In the genomic region with DNA sequence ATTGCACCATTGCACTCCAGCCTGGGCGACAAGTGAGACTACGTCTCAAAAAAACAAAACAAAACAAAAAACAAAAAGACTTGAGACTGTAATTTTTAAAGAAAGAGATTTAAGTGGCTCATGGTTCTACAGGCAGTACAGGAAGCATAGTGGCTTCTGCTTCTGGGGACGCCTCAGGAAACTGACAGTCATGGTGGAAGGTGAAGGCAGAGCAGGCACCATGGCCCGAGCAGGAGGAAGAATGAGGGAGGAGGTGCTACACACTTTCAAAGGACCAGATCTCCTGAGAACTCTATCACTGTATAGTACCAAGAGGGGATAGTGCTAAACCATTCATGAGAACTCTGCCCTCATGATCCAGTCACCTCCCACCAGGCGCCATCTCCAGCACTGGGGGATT, we compare ENCODE assay signal across 13 cellular contexts. TPM values are rescaled to one million over a fixed set of nuclear protein-coding genes. Genes with fewer than 3 reads are reported as not detected.
DNase-seq lines count a peak whose midpoint lies in the region; ATAC-seq lines count a peak whose summit lies in the region.
"Had no signal": no experiment of that assay in that cellular context is flagged by ENCODE, and none has a peak within 500 bp of the region (broad histone marks: within the 10 kb centered on the region; RNA-seq: fewer than 3 reads in every experiment).

No MANE protein-coding gene starts in this region.

- peaks cover 40% of the 10 kb centered on the region for H3K4me1 Mint-ChIP-seq in activated naive CD4-positive, alpha-beta T cell treated with anti-CD3 and anti-CD28 coated beads, Interleukin-2, amount 10 ng/mL, durations not matched to agents 7 days and 5 days
- H3K4me1 Mint-ChIP-seq in T-helper 17 cell: peaks cover 41% of the 10 kb centered on the region
- H3K4me1 Mint-ChIP-seq in effector memory CD8-positive, alpha-beta T cell (ENCODE audit: low read depth in 2 of 2): peaks cover 33 to 37% of the 10 kb centered on the region in 2 donors

- intact Hi-C loops in sciatic nerve (cut with DNase I): no loop called here

- DNase-seq in activated naive CD4-positive, alpha-beta T cell treated with anti-CD3 and anti-CD28 coated beads, Interleukin-2, amount 10 ng/mL, durations not matched to agents 7 days and 5 days: peak; percentile 60
- no peak for DNase-seq in activated naive CD4-positive, alpha-beta T cell treated with Interleukin-2 at 50 U/mL for 16 hours
- DNase-seq in T-helper 17 cell (no peak), iPS-NIHi7 (ENCODE audit: extremely low spot score) (no peak), sciatic nerve (ENCODE audit: low spot score) (no peak), HT-29 (ENCODE audit: low spot score) (no peak)
- peak in 2 of 3 experiments; percentile 1 to 5 for DNase-seq in effector memory CD8-positive, alpha-beta T cell
- DNase-seq: DMS79 treated with DMSO at 0.1 percent for 48 hours, islet precursor cell, PC-9, retina had no signal

- H3K27me3 Mint-ChIP-seq in activated naive CD4-positive, alpha-beta T cell treated with anti-CD3 and anti-CD28 coated beads, Interleukin-2, amount 10 ng/mL, durations not matched to agents 7 days and 5 days: no peaks in the 10 kb centered on the region
- no peaks in the 10 kb centered on the region for H3K27me3 Mint-ChIP-seq in T-helper 17 cell
- H3K27me3 Mint-ChIP-seq in effector memory CD8-positive, alpha-beta T cell: no peaks in the 10 kb centered on the region

- ATAC-seq in T-helper 17 cell (peak; percentile 63), sciatic nerve (no peak), HG02763 (IDR thresholded peaks at IDR 0.05; ENCODE audit: unreplicated experiment) (no peak)
- ATAC-seq in effector memory CD8-positive, alpha-beta T cell (replicated peaks): peak; percentile 57

- CTCF ChIA-PET in activated naive CD4-positive, alpha-beta T cell treated with anti-CD3 and anti-CD28 coated beads, Interleukin-2, amount 10 ng/mL, durations not matched to agents 7 days and 5 days (lab: Charles Lee): no interaction called here

- peaks cover 35% of the 10 kb centered on the region for H3K36me3 Mint-ChIP-seq in activated naive CD4-positive, alpha-beta T cell treated with anti-CD3 and anti-CD28 coated beads, Interleukin-2, amount 10 ng/mL, durations not matched to agents 7 days and 5 days
- peaks cover 7% of the 10 kb centered on the region for H3K36me3 Mint-ChIP-seq in T-helper 17 cell (ENCODE audit: low read depth)
- peaks cover 6% of the 10 kb centered on the region for H3K36me3 Mint-ChIP-seq in effector memory CD8-positive, alpha-beta T cell (ENCODE audit: insufficient read depth)

- peak overlapping the region; percentile 82 for H3K27ac Mint-ChIP-seq in activated naive CD4-positive, alpha-beta T cell treated with anti-CD3 and anti-CD28 coated beads, Interleukin-2, amount 10 ng/mL, durations not matched to agents 7 days and 5 days
- no peak overlapping the region for H3K27ac Mint-ChIP-seq in T-helper 17 cell
- peak overlapping the region; percentile 39 to 44 for H3K27ac Mint-ChIP-seq in effector memory CD8-positive, alpha-beta T cell

- peak overlapping the region; percentile 9 for H3K4me3 Mint-ChIP-seq in activated naive CD4-positive, alpha-beta T cell treated with anti-CD3 and anti-CD28 coated beads, Interleukin-2, amount 10 ng/mL, durations not matched to agents 7 days and 5 days
- no peak overlapping the region for H3K4me3 Mint-ChIP-seq in T-helper 17 cell
- peak overlapping the region; percentile 26 to 60 for H3K4me3 Mint-ChIP-seq in effector memory CD8-positive, alpha-beta T cell

- no peaks in the 10 kb centered on the region for H3K9me3 ChIP-seq in T-helper 17 cell (ENCODE audit: control insufficient read depth, low read length, poor library complexity, severe bottlenecking)
- H3K9me3 ChIP-seq: vagina had no signal

- H3K9me3 Mint-ChIP-seq in activated naive CD4-positive, alpha-beta T cell treated with anti-CD3 and anti-CD28 coated beads, Interleukin-2, amount 10 ng/mL, durations not matched to agents 7 days and 5 days: peaks cover 2% of the 10 kb centered on the region
- H3K9me3 Mint-ChIP-seq in effector memory CD8-positive, alpha-beta T cell: no peaks in the 10 kb centered on the region

RNA-seq across cellular contexts. Expression of a gene that starts 52.0 kb away (rescaled TPM):
- total RNA-seq in T-helper 17 cell (10 to 100 TPM; 36.1 to 41.9 TPM), sciatic nerve (31.1 TPM)
- total RNA-seq in HT-29 (2014; rRNA removed; shearing (Covaris generic)): 6.5 and 8.3 TPM in 2 replicates

RNA-seq across cellular contexts. Expression of a gene that starts 58.8 kb away (rescaled TPM):
- total RNA-seq in T-helper 17 cell (10 to 100 TPM; 25.6 to 54.0 TPM), sciatic nerve (146 TPM)
- 6.4 and 9.9 TPM in 2 replicates for total RNA-seq in HT-29 (2014; rRNA removed; shearing (Covaris generic))

Comparison
In these comparisons a context has a peak if more than half of its experiments do, and no peak if none do; other contexts are left out.
1. DNase-seq: peak in activated naive CD4-positive, alpha-beta T cell treated with anti-CD3 and anti-CD28 coated beads, Interleukin-2, amount 10 ng/mL, durations not matched to agents 7 days and 5 days (single experiment) and effector memory CD8-positive, alpha-beta T cell (2 of 3); none in activated naive CD4-positive, alpha-beta T cell treated with Interleukin-2 at 50 U/mL for 16 hours (single experiment), T-helper 17 cell (0 of 3), iPS-NIHi7 (single experiment), sciatic nerve (single experiment) and HT-29 (single experiment).
2. ATAC-seq: peak in T-helper 17 cell (single experiment) and effector memory CD8-positive, alpha-beta T cell (single experiment); none in sciatic nerve (single experiment) and HG02763 (single experiment).